8 cellular contexts compared by ENCODE assay signal in the genomic region with DNA sequence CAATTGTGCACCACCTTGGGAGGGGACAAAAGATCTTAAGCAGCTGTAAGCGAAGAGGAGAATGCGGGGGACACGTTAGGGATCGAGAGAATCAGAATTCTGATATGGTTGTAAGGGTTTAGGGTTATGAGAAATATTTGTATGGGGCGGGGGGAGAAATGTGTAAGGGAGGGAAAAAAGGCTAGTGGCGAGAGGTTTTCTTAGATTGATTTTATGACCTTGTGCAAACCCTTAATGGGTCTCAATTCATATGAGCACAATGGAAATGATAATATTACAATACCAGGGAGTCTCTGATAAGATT. TPM values are rescaled to one million over a fixed set of nuclear protein-coding genes. Genes with fewer than 3 reads are reported as not detected.
DNase-seq lines count a peak whose midpoint lies in the region; ATAC-seq and TF ChIP-seq lines count a peak whose summit lies in the region.

No MANE protein-coding gene starts in this region.

- peak overlapping the region; percentile 80 for H2AFZ ChIP-seq in PC-3 (ENCODE audit: low read length)

- H3K36me3 ChIP-seq in PC-3 (ENCODE audit: low read depth, low read length): no peaks in the 10 kb centered on the region
- peaks cover 2% of the 10 kb centered on the region for H3K36me3 ChIP-seq in neutrophil

- H3K79me2 ChIP-seq in PC-3 (ENCODE audit: low read length): peaks cover 53% of the 10 kb centered on the region

- peaks cover 58% of the 10 kb centered on the region for H3K4me1 Mint-ChIP-seq in CD4-positive, alpha-beta T cell (ENCODE audit: low read depth)

- no TSS peak for BruUV-seq in PC-3 (replicated peaks; lab: Mats Ljungman, UMichigan)

- peaks cover 16% of the 10 kb centered on the region for H3K4me1 ChIP-seq in PC-3 (ENCODE audit: insufficient read depth, low read length)
- H3K4me1 ChIP-seq in neutrophil (ENCODE audit: control insufficient read depth in 1 of 2, insufficient read depth in 1 of 2, low read depth in 1 of 2, low read length in 1 of 2): peaks cover 22 to 29% of the 10 kb centered on the region in 2 experiments

- H3K9me3 ChIP-seq in CD4-positive, alpha-beta T cell (ENCODE audit: control insufficient read depth, low read length): no peaks in the 10 kb centered on the region
- H3K9me3 ChIP-seq in PC-3 (ENCODE audit: low read length): no peaks in the 10 kb centered on the region
- H3K9me3 ChIP-seq in neutrophil: no peaks in the 10 kb centered on the region

- no peaks in the 10 kb centered on the region for H4K20me1 ChIP-seq in PC-3 (ENCODE audit: low read length)

- TF ChIP-seq CTCF in CD4-positive, alpha-beta T cell (IDR thresholded peaks at IDR 0.05): no peak
- no peak for TF ChIP-seq CTCF in PC-3 (conservative IDR thresholded peaks at IDR 0.05; ENCODE audit: low read depth, low read length)
- TF ChIP-seq CTCF in epithelial cell of esophagus (IDR thresholded peaks at IDR 0.05; ENCODE audit: insufficient read depth, low read depth, low read length, missing control alignments): no peak
- no peak for TF ChIP-seq CTCF in neutrophil (IDR thresholded peaks at IDR 0.05)

- no peaks in the 10 kb centered on the region for H3K9me2 ChIP-seq in PC-3 (replicated peaks; ENCODE audit: low read length)

- H3K4me3 ChIP-seq in PC-3 (ENCODE audit: low read length): peak overlapping the region; percentile 91
- peak overlapping the region; percentile 57 for H3K4me3 ChIP-seq in epithelial cell of esophagus (ENCODE audit: low read length)
- peak overlapping the region; percentile 85 to 87 for H3K4me3 ChIP-seq in neutrophil (ENCODE audit: low read depth in 1 of 2, low read length in 1 of 2)

- no peaks in the 10 kb centered on the region for H3F3A ChIP-seq in PC-3 (ENCODE audit: low read length, unreplicated experiment)

- H3K27ac Mint-ChIP-seq in CD4-positive, alpha-beta T cell: peak overlapping the region; percentile 95

- H3K27ac ChIP-seq in CD4-positive, alpha-beta T cell (ENCODE audit: low read depth, low read length): peak overlapping the region; percentile 67
- H3K27ac ChIP-seq in PC-3 (ENCODE audit: low read length) (peak overlapping the region; percentile 51), neutrophil (peak overlapping the region; percentile 73)

- H3K4me3 Mint-ChIP-seq in CD4-positive, alpha-beta T cell: peak overlapping the region; percentile 92

- no peak for ATAC-seq in CD4-positive, alpha-beta T cell (ENCODE audit: poor library complexity)
- no peak for ATAC-seq in PC-3
- no peak for ATAC-seq in GM19452 (IDR thresholded peaks at IDR 0.05; ENCODE audit: unreplicated experiment)

- POLR2A ChIA-PET in CD4-positive, alpha-beta T cell (lab: Charles Lee): interaction anchor here (0.6 to 2.5 kb wide), 14 partner anchors 8 to 1818 kb away, joined by 3 to 12 read pairs (median 3); a partner anchor contains a TSS
- POLR2A ChIA-PET in PC-3 (lab: Charles Lee; ENCODE audit: unreplicated experiment): no interaction called here

- CTCF ChIA-PET in CD4-positive, alpha-beta T cell (lab: Charles Lee): interaction anchor here (1.3 to 6.2 kb wide), 2 partner anchors 45 to 372 kb away, joined by 3 to 27 read pairs; no protein-coding TSS in a partner anchor
- CTCF ChIA-PET in PC-3 (lab: Charles Lee): no interaction called here

- intact Hi-C loops in CD4-positive, alpha-beta T cell (cut with DNase I, micrococcal nuclease): loop anchor here (1.0 to 10.0 kb wide), 5 partner anchors 42 to 1845 kb away; partner anchors contain the start of gene RAD51AP1 (in 1 of the 2)
- intact Hi-C loops in PC-3 (cut with micrococcal nuclease): no loop called here

- DNase-seq in CD4-positive, alpha-beta T cell: no peak
- DNase-seq in PC-3 (no peak), epithelial cell of esophagus (ENCODE audit: low read depth) (no peak), NCI-H526 treated with DMSO at 0.1 percent for 48 hours (lab: John Stamatoyannopoulos, UW) (no peak), NCI-H748 (lab: John Stamatoyannopoulos, UW; ENCODE audit: unreplicated experiment) (no peak), NCI-H1694 treated with DMSO at 0.1 percent for 48 hours (lab: John Stamatoyannopoulos, UW) (no peak)

- H3K9ac ChIP-seq in PC-3 (ENCODE audit: low read length): peak overlapping the region; percentile 91

- H3K9me3 Mint-ChIP-seq in CD4-positive, alpha-beta T cell: no peaks in the 10 kb centered on the region

- H3K4me2 ChIP-seq in PC-3 (ENCODE audit: low read length): peak overlapping the region; percentile 81

- no peaks in the 10 kb centered on the region for H3K27me3 ChIP-seq in CD4-positive, alpha-beta T cell (ENCODE audit: control insufficient read depth, insufficient read depth, low read length)
- H3K27me3 ChIP-seq in PC-3 (ENCODE audit: low read length): no peaks in the 10 kb centered on the region
- H3K27me3 ChIP-seq in neutrophil: peaks cover 26% of the 10 kb centered on the region

- no peaks in the 10 kb centered on the region for H3K27me3 Mint-ChIP-seq in CD4-positive, alpha-beta T cell

- peaks cover 33% of the 10 kb centered on the region for H3K36me3 Mint-ChIP-seq in CD4-positive, alpha-beta T cell (ENCODE audit: low read depth)

RNA-seq across cellular contexts. Expression of gene NDUFA9, which starts 0.4 kb away (rescaled TPM):
- total RNA-seq in CD4-positive, alpha-beta T cell: 10 to 100 TPM; 77.2 to 79.2 TPM
- 41.9 and 71.5 TPM in 2 replicates for total RNA-seq in PC-3 (2014; rRNA removed)

RNA-seq across cellular contexts. Expression of gene AKAP3, which starts 0.5 kb away (rescaled TPM):
- total RNA-seq in CD4-positive, alpha-beta T cell: 1 to 10 TPM in 1 of 2 experiments, under 1 TPM in 1; 0.96 to 2.0 TPM
- 1.1 and 1.9 TPM in 2 replicates for total RNA-seq in PC-3 (2014; rRNA removed)
